11 cellular contexts compared by ENCODE assay signal in the genomic region with DNA sequence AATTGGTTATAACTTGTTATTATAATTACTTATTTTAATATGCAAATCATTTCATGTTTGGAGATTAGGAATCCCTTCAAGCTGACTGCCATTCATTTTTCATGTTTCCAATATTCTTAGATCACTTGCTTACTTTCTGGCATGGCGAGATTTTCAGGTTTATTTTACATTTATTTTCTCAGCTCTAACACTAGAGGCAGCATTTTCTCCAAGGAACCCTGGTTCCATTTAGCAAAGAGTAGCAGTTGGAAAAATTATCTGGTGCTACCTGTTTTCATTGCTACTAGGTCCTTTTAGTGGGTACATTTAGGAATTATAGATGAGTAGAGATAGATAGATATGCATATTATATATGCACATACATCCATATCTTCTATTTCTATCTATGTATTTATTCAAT.
DNase-seq lines count a peak whose midpoint lies in the region; ATAC-seq and TF ChIP-seq lines count a peak whose summit lies in the region.
"Had no signal": no experiment of that assay in that cellular context is flagged by ENCODE, and none has a peak within 500 bp of the region (broad histone marks: within the 10 kb centered on the region; RNA-seq: fewer than 3 reads in every experiment).

No MANE protein-coding gene starts in this region.

- TF ChIP-seq CTCF in AG10803 (conservative IDR thresholded peaks at IDR 0.05; ENCODE audit: low read length) (peak; percentile 40), RWPE2 (IDR thresholded peaks at IDR 0.05; ENCODE audit: poor library complexity, severe bottlenecking) (peak; percentile 34), foreskin fibroblast (IDR thresholded peaks at IDR 0.05; ENCODE audit: low read depth, low read length) (peak; percentile 23)

- H3K27me3 ChIP-seq in GM23248 (replicated peaks; ENCODE audit: insufficient read depth): no peaks in the 10 kb centered on the region; the same call in 1 of the 2 replicates
- no peaks in the 10 kb centered on the region for H3K27me3 ChIP-seq in RWPE2 (ENCODE audit: insufficient read depth, poor library complexity, severe bottlenecking)

- no peaks in the 10 kb centered on the region for H3K36me3 ChIP-seq in GM23248 (ENCODE audit: low read depth)
- no peaks in the 10 kb centered on the region for H3K36me3 ChIP-seq in RWPE2 (ENCODE audit: low read depth)
- H3K36me3 ChIP-seq: HAP-1 had no signal

- WGBS in GM23248 (ENCODE audit: low coverage in 1 of 2, low lambda C conversion rate in 2 of 2, missing lambda C conversion rate in 2 of 2), 2 experiments: 71 to 75% methylated on average over 1 of the region's 1 CpG

- no peak for ATAC-seq in RWPE2 (ENCODE audit: low read depth)
- ATAC-seq: GM12878 had no signal

- H3K9me3 ChIP-seq in GM23248 (ENCODE audit: low read depth) (no peaks in the 10 kb centered on the region), RWPE2 (ENCODE audit: severe bottlenecking) (peaks cover 5% of the 10 kb centered on the region)
- H3K9me3 ChIP-seq: HAP-1 had no signal

- no peak overlapping the region for H3K4me2 ChIP-seq in GM23248 (ENCODE audit: unreplicated experiment)

- no peak overlapping the region for H3K27ac Mint-ChIP-seq in activated T-helper 1 cell treated with anti-CD3 and anti-CD28 coated beads, Interleukin-12 subunit alpha, Interleukin-12 subunit beta, Interleukin-2, Interleukin-4 antibody, amounts not matched to agents 30 ng/mL and 10 ng/mL and 1 ng/mL, durations not matched to agents 14 hours and 24 hours and 36 hours

- H3K9ac ChIP-seq in GM23248: no peak overlapping the region

- H3K27ac ChIP-seq in GM23248: no peak overlapping the region
- no peak overlapping the region for H3K27ac ChIP-seq in RWPE2 (ENCODE audit: poor library complexity, severe bottlenecking)

- peaks cover 8% of the 10 kb centered on the region for H3K9me3 Mint-ChIP-seq in activated T-helper 1 cell treated with anti-CD3 and anti-CD28 coated beads, Interleukin-12 subunit alpha, Interleukin-12 subunit beta, Interleukin-2, Interleukin-4 antibody, amounts not matched to agents 30 ng/mL and 10 ng/mL and 1 ng/mL, durations not matched to agents 14 hours and 24 hours and 36 hours

- no peaks in the 10 kb centered on the region for H3K27me3 Mint-ChIP-seq in activated T-helper 1 cell treated with anti-CD3 and anti-CD28 coated beads, Interleukin-12 subunit alpha, Interleukin-12 subunit beta, Interleukin-2, Interleukin-4 antibody, amounts not matched to agents 30 ng/mL and 10 ng/mL and 1 ng/mL, durations not matched to agents 14 hours and 24 hours and 36 hours (ENCODE audit: insufficient read depth)

- H3K9me2 ChIP-seq in GM23248 (ENCODE audit: insufficient read depth): no peaks in the 10 kb centered on the region; the same call in 1 of the 2 replicates

- DNase-seq in AG10803 (ENCODE audit: low read depth) (no peak), GM23248 (peak; percentile 5), RWPE2 (ENCODE audit: low spot score) (no peak), foreskin fibroblast (peak in 1 of 2 donors; percentile 6), ecto neural progenitor cell (ENCODE audit: low spot score) (no peak), AG08396 (ENCODE audit: low spot score) (no peak), HPDE6-E6E7 (ENCODE audit: extremely low spot score) (no peak)
- DNase-seq in activated T-helper 1 cell treated with anti-CD3 and anti-CD28 coated beads, Interleukin-12 subunit alpha, Interleukin-12 subunit beta, Interleukin-2, Interleukin-4 antibody, amounts not matched to agents 30 ng/mL and 10 ng/mL and 1 ng/mL, durations not matched to agents 14 hours and 24 hours and 36 hours (ENCODE audit: low spot score): no peak
- DNase-seq: NCI-H2227 treated with DMSO at 0.1 percent for 48 hours had no signal

- H3K79me2 ChIP-seq in GM23248 (ENCODE audit: insufficient read depth): no peaks in the 10 kb centered on the region

- no peaks in the 10 kb centered on the region for H3K36me3 Mint-ChIP-seq in activated T-helper 1 cell treated with anti-CD3 and anti-CD28 coated beads, Interleukin-12 subunit alpha, Interleukin-12 subunit beta, Interleukin-2, Interleukin-4 antibody, amounts not matched to agents 30 ng/mL and 10 ng/mL and 1 ng/mL, durations not matched to agents 14 hours and 24 hours and 36 hours (ENCODE audit: low read depth)

- no peak overlapping the region for H2AFZ ChIP-seq in GM23248

- no peaks in the 10 kb centered on the region for H4K20me1 ChIP-seq in GM23248 (ENCODE audit: insufficient read depth)

- H3K4me3 ChIP-seq in AG10803 (ENCODE audit: low read length) (no peak overlapping the region), GM23248 (no peak overlapping the region), RWPE2 (ENCODE audit: severe bottlenecking) (no peak overlapping the region), foreskin fibroblast (ENCODE audit: low read depth in 1 of 2, low read length in 2 of 2) (no peak overlapping the region)
- H3K4me3 ChIP-seq: GM12878, HAP-1 had no signal

- intact Hi-C loops in activated T-helper 1 cell treated with anti-CD3 and anti-CD28 coated beads, Interleukin-12 subunit alpha, Interleukin-12 subunit beta, Interleukin-2, Interleukin-4 antibody, amounts not matched to agents 30 ng/mL and 10 ng/mL and 1 ng/mL, durations not matched to agents 14 hours and 24 hours and 36 hours (cut with micrococcal nuclease): no loop called here

- no peak overlapping the region for H3K4me3 Mint-ChIP-seq in activated T-helper 1 cell treated with anti-CD3 and anti-CD28 coated beads, Interleukin-12 subunit alpha, Interleukin-12 subunit beta, Interleukin-2, Interleukin-4 antibody, amounts not matched to agents 30 ng/mL and 10 ng/mL and 1 ng/mL, durations not matched to agents 14 hours and 24 hours and 36 hours

- H3K4me1 Mint-ChIP-seq in activated T-helper 1 cell treated with anti-CD3 and anti-CD28 coated beads, Interleukin-12 subunit alpha, Interleukin-12 subunit beta, Interleukin-2, Interleukin-4 antibody, amounts not matched to agents 30 ng/mL and 10 ng/mL and 1 ng/mL, durations not matched to agents 14 hours and 24 hours and 36 hours (ENCODE audit: low read depth): no peaks in the 10 kb centered on the region

- H3K4me1 ChIP-seq in GM23248 (ENCODE audit: insufficient read depth) (no peaks in the 10 kb centered on the region), RWPE2 (ENCODE audit: insufficient read depth, poor library complexity, severe bottlenecking) (peaks cover 11% of the 10 kb centered on the region)

- no peaks in the 10 kb centered on the region for H3F3A ChIP-seq in GM23248 (ENCODE audit: insufficient read depth)

- in situ Hi-C loops in GM23248 (cut with MboI): no loop called here
